ENCODE assay signal across 18 cellular contexts in the genomic region with DNA sequence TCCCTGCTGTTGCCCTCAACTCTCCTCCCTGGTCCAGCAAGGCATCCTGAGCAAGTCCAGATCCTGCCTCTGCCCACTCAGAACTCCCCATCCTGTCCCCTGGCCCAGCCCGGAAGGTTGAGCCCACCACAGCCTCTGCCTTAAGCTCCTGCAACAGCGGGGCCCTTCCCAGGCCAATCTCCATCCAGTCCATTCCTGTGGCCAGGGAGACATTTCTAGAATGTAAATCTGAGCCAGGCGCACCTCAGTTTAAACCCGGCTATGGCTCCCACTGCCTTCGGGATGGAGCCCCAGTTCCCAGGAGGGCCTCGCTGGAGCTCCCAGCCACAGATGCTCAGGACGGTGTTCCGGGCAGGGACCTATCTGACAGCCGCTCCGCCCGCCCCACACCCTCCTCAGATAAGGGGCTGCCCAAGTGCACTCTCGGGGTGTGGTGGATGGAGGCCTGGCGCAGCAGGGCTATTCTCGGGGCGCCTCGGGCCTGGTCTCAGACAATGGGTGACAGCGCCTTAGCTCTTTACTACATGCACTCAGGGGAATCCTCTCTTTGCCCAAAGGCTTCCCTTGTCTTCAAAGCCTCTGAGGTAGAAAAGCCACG.
DNase-seq lines count a peak whose midpoint lies in the region; ATAC-seq and TF ChIP-seq lines count a peak whose summit lies in the region.
"Had no signal": no experiment of that assay in that cellular context is flagged by ENCODE, and none has a peak within 500 bp of the region (broad histone marks: within the 10 kb centered on the region; RNA-seq: fewer than 3 reads in every experiment).

No MANE protein-coding gene starts in this region.

- DNase-seq in activated naive CD8-positive, alpha-beta T cell treated with anti-CD3 and anti-CD28 coated beads, Interleukin-2, amount 50 U/mL, for 24 hours = no peak
- peak; percentile 52 for DNase-seq in RWPE2 (ENCODE audit: low spot score)
- DNase-seq in effector memory CD8-positive, alpha-beta T cell = no peak
- no peak for DNase-seq in stimulated activated effector memory CD8-positive, alpha-beta T cell treated with anti-CD3 and anti-CD28 coated beads, Interleukin-12 subunit alpha, Interleukin-12 subunit beta, amount 100 ng/mL, for 72 hours (ENCODE audit: low spot score in 2 of 2)
- DNase-seq in NCI-H524 (lab: John Stamatoyannopoulos, UW) = no peak
- DNase-seq: amniotic stem cell; gastrocnemius medialis; GF-D8; H9; NCI-H1694 treated with DMSO at 0.1 percent for 48 hours; OCI-M1; sigmoid colon; stimulated activated naive B cell treated with anti-CD40 and anti-IgM and Interleukin-4, amounts not matched to agents 10 μg/mL and 1 μg/mL and 100 μg/mL, for 72 hours had no signal

- no peaks in the 10 kb centered on the region for H3K27me3 ChIP-seq in RWPE2 (ENCODE audit: insufficient read depth, poor library complexity, severe bottlenecking)
- H3K27me3 ChIP-seq: gastrocnemius medialis, sigmoid colon, vagina had no signal

- no peak overlapping the region for H3K4me3 Mint-ChIP-seq in activated naive CD8-positive, alpha-beta T cell
- H3K4me3 Mint-ChIP-seq in activated naive CD8-positive, alpha-beta T cell treated with anti-CD3 and anti-CD28 coated beads, Interleukin-2, amount 50 U/mL, for 24 hours = no peak overlapping the region
- peak overlapping the region; percentile 53 to 55 for H3K4me3 Mint-ChIP-seq in effector memory CD8-positive, alpha-beta T cell
- H3K4me3 Mint-ChIP-seq in stimulated activated effector memory CD8-positive, alpha-beta T cell treated with anti-CD3 and anti-CD28 coated beads, Interleukin-12 subunit alpha, Interleukin-12 subunit beta, amount 100 ng/mL, for 72 hours = peak overlapping the region; percentile 65
- H3K4me3 Mint-ChIP-seq: H9; memory B cell; stimulated activated naive B cell treated with anti-CD40 and anti-IgM and Interleukin-4, amounts not matched to agents 10 μg/mL and 1 μg/mL and 100 μg/mL, for 72 hours had no signal

- H3K36me3 Mint-ChIP-seq in activated naive CD8-positive, alpha-beta T cell = no peaks in the 10 kb centered on the region
- no peaks in the 10 kb centered on the region for H3K36me3 Mint-ChIP-seq in activated naive CD8-positive, alpha-beta T cell treated with anti-CD3 and anti-CD28 coated beads, Interleukin-2, amount 50 U/mL, for 24 hours (ENCODE audit: low read depth)
- peaks cover 3% of the 10 kb centered on the region for H3K36me3 Mint-ChIP-seq in effector memory CD8-positive, alpha-beta T cell (ENCODE audit: insufficient read depth)
- H3K36me3 Mint-ChIP-seq in stimulated activated effector memory CD8-positive, alpha-beta T cell treated with anti-CD3 and anti-CD28 coated beads, Interleukin-12 subunit alpha, Interleukin-12 subunit beta, amount 100 ng/mL, for 72 hours = no peaks in the 10 kb centered on the region

- peak overlapping the region; percentile 84 for H3K27ac Mint-ChIP-seq in activated naive CD8-positive, alpha-beta T cell
- H3K27ac Mint-ChIP-seq in activated naive CD8-positive, alpha-beta T cell treated with anti-CD3 and anti-CD28 coated beads, Interleukin-2, amount 50 U/mL, for 24 hours = no peak overlapping the region
- peak overlapping the region; percentile 94 to 96 for H3K27ac Mint-ChIP-seq in effector memory CD8-positive, alpha-beta T cell
- H3K27ac Mint-ChIP-seq in stimulated activated effector memory CD8-positive, alpha-beta T cell treated with anti-CD3 and anti-CD28 coated beads, Interleukin-12 subunit alpha, Interleukin-12 subunit beta, amount 100 ng/mL, for 72 hours = peak overlapping the region; percentile 96
- H3K27ac Mint-ChIP-seq: memory B cell had no signal

- no peaks in the 10 kb centered on the region for H3K36me3 ChIP-seq in RWPE2 (ENCODE audit: low read depth)
- H3K36me3 ChIP-seq: gastrocnemius medialis, sigmoid colon, vagina had no signal

- peaks cover 38% of the 10 kb centered on the region for H3K4me1 Mint-ChIP-seq in activated naive CD8-positive, alpha-beta T cell (ENCODE audit: low read depth)
- H3K4me1 Mint-ChIP-seq in activated naive CD8-positive, alpha-beta T cell treated with anti-CD3 and anti-CD28 coated beads, Interleukin-2, amount 50 U/mL, for 24 hours = peaks cover 32% of the 10 kb centered on the region
- peaks cover 30 to 34% of the 10 kb centered on the region in 2 donors for H3K4me1 Mint-ChIP-seq in effector memory CD8-positive, alpha-beta T cell (ENCODE audit: low read depth in 2 of 2)
- peaks cover 45% of the 10 kb centered on the region for H3K4me1 Mint-ChIP-seq in stimulated activated effector memory CD8-positive, alpha-beta T cell treated with anti-CD3 and anti-CD28 coated beads, Interleukin-12 subunit alpha, Interleukin-12 subunit beta, amount 100 ng/mL, for 72 hours

- H3K4me1 ChIP-seq in RWPE2 (ENCODE audit: insufficient read depth, poor library complexity, severe bottlenecking) = peaks cover 3% of the 10 kb centered on the region

- no peaks in the 10 kb centered on the region for H3K27me3 Mint-ChIP-seq in activated naive CD8-positive, alpha-beta T cell
- no peaks in the 10 kb centered on the region for H3K27me3 Mint-ChIP-seq in activated naive CD8-positive, alpha-beta T cell treated with anti-CD3 and anti-CD28 coated beads, Interleukin-2, amount 50 U/mL, for 24 hours
- no peaks in the 10 kb centered on the region for H3K27me3 Mint-ChIP-seq in effector memory CD8-positive, alpha-beta T cell
- H3K27me3 Mint-ChIP-seq: memory B cell; stimulated activated naive B cell treated with anti-CD40 and anti-IgM and Interleukin-4, amounts not matched to agents 10 μg/mL and 1 μg/mL and 100 μg/mL, for 72 hours had no signal

- ATAC-seq in activated naive CD8-positive, alpha-beta T cell treated with anti-CD3 and anti-CD28 coated beads, Interleukin-2, amount 50 U/mL, for 24 hours = no peak
- ATAC-seq in RWPE2 (ENCODE audit: low read depth) = no peak
- ATAC-seq in effector memory CD8-positive, alpha-beta T cell (replicated peaks) = no peak
- no peak for ATAC-seq in stimulated activated effector memory CD8-positive, alpha-beta T cell treated with anti-CD3 and anti-CD28 coated beads, Interleukin-12 subunit alpha, Interleukin-12 subunit beta, amount 100 ng/mL, for 72 hours
- no peak for ATAC-seq in HG03521 (IDR thresholded peaks at IDR 0.05; ENCODE audit: unreplicated experiment)
- no peak for ATAC-seq in GM18519 (IDR thresholded peaks at IDR 0.05; ENCODE audit: low FRiP score, unreplicated experiment)
- ATAC-seq: gastrocnemius medialis had no signal

- TF ChIP-seq CTCF in RWPE2 (IDR thresholded peaks at IDR 0.05; ENCODE audit: poor library complexity, severe bottlenecking) = no peak

- no peaks in the 10 kb centered on the region for H3K9me3 ChIP-seq in RWPE2 (ENCODE audit: severe bottlenecking)
- H3K9me3 ChIP-seq: gastrocnemius medialis, sigmoid colon, vagina had no signal

- H3K4me3 ChIP-seq in RWPE2 (ENCODE audit: severe bottlenecking) = no peak overlapping the region
- H3K4me3 ChIP-seq: gastrocnemius medialis, sigmoid colon, vagina had no signal

- H3K27ac ChIP-seq in RWPE2 (ENCODE audit: poor library complexity, severe bottlenecking) = no peak overlapping the region
- H3K27ac ChIP-seq: gastrocnemius medialis, sigmoid colon, vagina had no signal

- no peaks in the 10 kb centered on the region for H3K9me3 Mint-ChIP-seq in activated naive CD8-positive, alpha-beta T cell (ENCODE audit: low read depth)
- H3K9me3 Mint-ChIP-seq in activated naive CD8-positive, alpha-beta T cell treated with anti-CD3 and anti-CD28 coated beads, Interleukin-2, amount 50 U/mL, for 24 hours = no peaks in the 10 kb centered on the region
- no peaks in the 10 kb centered on the region for H3K9me3 Mint-ChIP-seq in effector memory CD8-positive, alpha-beta T cell
- H3K9me3 Mint-ChIP-seq in stimulated activated effector memory CD8-positive, alpha-beta T cell treated with anti-CD3 and anti-CD28 coated beads, Interleukin-12 subunit alpha, Interleukin-12 subunit beta, amount 100 ng/mL, for 72 hours = no peaks in the 10 kb centered on the region
- H3K9me3 Mint-ChIP-seq: H9; memory B cell; stimulated activated naive B cell treated with anti-CD40 and anti-IgM and Interleukin-4, amounts not matched to agents 10 μg/mL and 1 μg/mL and 100 μg/mL, for 72 hours had no signal

Comparison
In these comparisons a context has a peak if more than half of its experiments do, and no peak if none do; other contexts are left out.
1. H3K4me3 Mint-ChIP-seq: peak in effector memory CD8-positive, alpha-beta T cell (2 of 2) and stimulated activated effector memory CD8-positive, alpha-beta T cell treated with anti-CD3 and anti-CD28 coated beads, Interleukin-12 subunit alpha, Interleukin-12 subunit beta, amount 100 ng/mL, for 72 hours (single experiment); none in activated naive CD8-positive, alpha-beta T cell (single experiment) and activated naive CD8-positive, alpha-beta T cell treated with anti-CD3 and anti-CD28 coated beads, Interleukin-2, amount 50 U/mL, for 24 hours (single experiment).